ENCODE assay signal across 1 cellular context in genomic region chr15:67520276-67520975, GRCh38.
TF ChIP-seq lines count a peak whose summit lies in the region.

No MANE protein-coding gene starts in this region.

TF ChIP-seq in K562, 482 proteins besides CTCF, POLR2A, EP300 and RAD21 (continued from another document and continues in another):
- no peak for TF ChIP-seq TEAD2 (tag; IDR thresholded peaks at IDR 0.05)
- peak; percentile 29 for TF ChIP-seq DPF2 (IDR thresholded peaks at IDR 0.05)
- no peak for TF ChIP-seq HMGXB4 (CRISPR knock-in tag; IDR thresholded peaks at IDR 0.05)
- no peak for TF ChIP-seq ZFP30 (CRISPR knock-in tag; IDR thresholded peaks at IDR 0.05; ENCODE audit: borderline replicate concordance)
- TF ChIP-seq DMBX1 (CRISPR knock-in tag; IDR thresholded peaks at IDR 0.05; ENCODE audit: borderline replicate concordance): no peak
- no peak for TF ChIP-seq BACH1 (tag; IDR thresholded peaks at IDR 0.05)
- TF ChIP-seq HDAC2 (IDR thresholded peaks at IDR 0.05): peak; percentile 34; the same call in 1 of the 2 replicates
- no peak for TF ChIP-seq ZSCAN32 (CRISPR knock-in tag; IDR thresholded peaks at IDR 0.05)
- no peak; the same call in 1 of the 2 replicates for TF ChIP-seq REST (CRISPR knock-in tag; IDR thresholded peaks at IDR 0.05; ENCODE audit: low read depth)
- TF ChIP-seq NR2C1 (IDR thresholded peaks at IDR 0.05): peak; percentile 38; the same call in 1 of the 2 replicates
- peak; percentile 46; the same call in 1 of the 2 replicates for TF ChIP-seq NR2C1 (tag; IDR thresholded peaks at IDR 0.05)
- no peak for TF ChIP-seq KLF1 (tag; IDR thresholded peaks at IDR 0.05)
- no peak for TF ChIP-seq EWSR1 (IDR thresholded peaks at IDR 0.05; ENCODE audit: borderline replicate concordance, low read depth, partially characterized antibody)
- no peak for TF ChIP-seq SRSF1 (IDR thresholded peaks at IDR 0.05; ENCODE audit: low read depth, low read length)
- TF ChIP-seq ZBTB26 (CRISPR knock-in tag; IDR thresholded peaks at IDR 0.05): no peak
- 0 out of 2 replicates have a peak, but pooled peaks have one; percentile 31 for TF ChIP-seq ADNP (tag; IDR thresholded peaks at IDR 0.05)
- no peak for TF ChIP-seq SETDB1 (IDR thresholded peaks at IDR 0.05; ENCODE audit: low read length)
- TF ChIP-seq AFF1 (IDR thresholded peaks at IDR 0.05; ENCODE audit: low read depth in 1 of 2, partially characterized antibody in 2 of 2): peak in 1 of 2 experiments; percentile 30
- no peak for TF ChIP-seq RREB1 (CRISPR knock-in tag; IDR thresholded peaks at IDR 0.05)
- TF ChIP-seq LEF1 (IDR thresholded peaks at IDR 0.05): no peak
- TF ChIP-seq ZNF384 (IDR thresholded peaks at IDR 0.05; ENCODE audit: low read depth, low read length): no peak
- TF ChIP-seq XRCC5 (IDR thresholded peaks at IDR 0.05; ENCODE audit: low read depth, low read length): no peak
- no peak for TF ChIP-seq TOE1 (IDR thresholded peaks at IDR 0.05; ENCODE audit: borderline replicate concordance)
- TF ChIP-seq TOE1 (CRISPR knock-in tag; IDR thresholded peaks at IDR 0.05; ENCODE audit: borderline replicate concordance, low read depth): no peak
- no peak for TF ChIP-seq JUND (IDR thresholded peaks at IDR 0.05; ENCODE audit: borderline replicate concordance, low read depth, low read length)
- TF ChIP-seq JUND (tag; IDR thresholded peaks at IDR 0.05; ENCODE audit: borderline replicate concordance, low read depth, low read length): no peak
- no peak for TF ChIP-seq SMARCC2 (IDR thresholded peaks at IDR 0.05; ENCODE audit: low read depth)
- TF ChIP-seq SIN3B (IDR thresholded peaks at IDR 0.05; ENCODE audit: low read depth): no peak
- TF ChIP-seq NFE2 (IDR thresholded peaks at IDR 0.05; ENCODE audit: low read depth): no peak
- TF ChIP-seq NFRKB (IDR thresholded peaks at IDR 0.05; ENCODE audit: low read depth): peak; percentile 13; the same call in 1 of the 2 replicates
- TF ChIP-seq EGR1 (conservative IDR thresholded peaks at IDR 0.05): peak; percentile 91
- TF ChIP-seq KLF16 (IDR thresholded peaks at IDR 0.05): no peak
- no peak for TF ChIP-seq E2F4 (CRISPR knock-in tag; IDR thresholded peaks at IDR 0.05; ENCODE audit: low read depth)
- TF ChIP-seq SOX6 (IDR thresholded peaks at IDR 0.05): 0 out of 2 replicates have a peak, but pooled peaks have one; percentile 4
